In genomic region chr1:224804220-224804619, GRCh38 we compare ENCODE assay signal across 1 cellular context.
TF ChIP-seq lines count a peak whose summit lies in the region.

No MANE protein-coding gene starts in this region.

TF ChIP-seq in GM23338, 12 proteins besides CTCF, POLR2A, EP300 and RAD21 (continued from another document):
- TF ChIP-seq ZNF462 (CRISPR knock-in tag; IDR thresholded peaks at IDR 0.05) (no peak), NANOG (IDR thresholded peaks at IDR 0.05; ENCODE audit: borderline replicate concordance) (no peak), ETS1 (IDR thresholded peaks at IDR 0.05) (no peak), ZNF331 (CRISPR knock-in tag; IDR thresholded peaks at IDR 0.05; ENCODE audit: low read depth) (no peak), REST (IDR thresholded peaks at IDR 0.05; ENCODE audit: unreplicated experiment) (no peak), ZNF114 (CRISPR knock-in tag; IDR thresholded peaks at IDR 0.05) (no peak), EZH2 (IDR thresholded peaks at IDR 0.05; ENCODE audit: low read depth, unreplicated experiment) (no peak), POLR2AphosphoS5 (IDR thresholded peaks at IDR 0.05; ENCODE audit: low read depth) (no peak), CREB1 (CRISPR knock-in tag; IDR thresholded peaks at IDR 0.05; ENCODE audit: low read depth) (no peak), STAT1 (IDR thresholded peaks at IDR 0.05; ENCODE audit: unreplicated experiment) (no peak)
